Comparison of ENCODE assay signal across 29 cellular contexts in genomic region chr2:9020267-9020666, GRCh38.
"Had no signal": no experiment of that assay in that cellular context is flagged by ENCODE, and none has a peak within 500 bp of the region (broad histone marks: within the 10 kb centered on the region; RNA-seq: fewer than 3 reads in every experiment).

No MANE protein-coding gene starts in this region.

- DNase-seq: activated CD4-positive, alpha-beta memory T cell treated with anti-CD3 and anti-CD28 coated beads for 36 hours; activated CD4-positive, alpha-beta T cell treated with anti-CD3 and anti-CD28 coated beads for 36 hours; activated CD4-positive, alpha-beta T cell treated with anti-CD3 and anti-CD28 coated beads, Interleukin-2, amount 10 ng/mL, durations not matched to agents 24 days and 14 days; activated CD4-positive, CD25-positive, alpha-beta regulatory T cell; activated CD4-positive, CD25-positive, alpha-beta regulatory T cell treated with anti-CD3 and anti-CD28 coated beads, Interleukin-2, amount 50 U/mL, for 72 hours; activated CD8-positive, alpha-beta memory T cell treated with anti-CD3 and anti-CD28 coated beads, Interleukin-2, amount 10 ng/mL, durations not matched to agents 7 days and 5 days; activated CD8-positive, alpha-beta memory T cell treated with anti-CD3 and anti-CD28 coated beads, Interleukin-2, amount 50 U/mL, for 4 hours; activated CD8-positive, alpha-beta T cell treated with anti-CD3 and anti-CD28 coated beads, Interleukin-2, amount 10 ng/mL, durations not matched to agents 7 days and 5 days; activated effector memory CD4-positive, alpha-beta T cell treated with anti-CD3 and anti-CD28 coated beads, Interleukin-2, amount 50 U/mL, for 16 hours; activated naive CD4-positive, alpha-beta T cell treated with anti-CD3 and anti-CD28 coated beads, Interleukin-2, amount 10 ng/mL, durations not matched to agents 7 days and 5 days; activated naive CD8-positive, alpha-beta T cell treated with anti-CD3 and anti-CD28 coated beads, Interleukin-2, amount 10 ng/mL, durations not matched to agents 7 days and 5 days; activated T-cell treated with anti-CD3 and anti-CD28 coated beads, Interleukin-2, amount 50 U/mL, for 1 hour; activated T-cell treated with anti-CD3 and anti-CD28 coated beads, Interleukin-2, amount 50 U/mL, for 48 hours; amniotic stem cell; anterior cingulate cortex; brain microvascular endothelial cell; dorsolateral prefrontal cortex; effector memory CD4-positive, alpha-beta T cell; endodermal cell; foreskin keratinocyte; gastrocnemius medialis; heart right ventricle; T-cell; T-helper 17 cell; T1000 had no signal

- H3K4me3 ChIP-seq: coronary artery, dorsolateral prefrontal cortex, gastrocnemius medialis, heart right ventricle, hepatocyte had no signal

- H3K27ac ChIP-seq: brain microvascular endothelial cell, coronary artery, dorsolateral prefrontal cortex, foreskin keratinocyte, gastrocnemius medialis, heart right ventricle, hepatocyte had no signal

- H2AFZ ChIP-seq: hepatocyte had no signal

- H3K36me3 ChIP-seq: brain microvascular endothelial cell, gastrocnemius medialis, heart right ventricle had no signal

- H3K4me2 ChIP-seq: hepatocyte had no signal

- H3K4me1 ChIP-seq: foreskin keratinocyte, gastrocnemius medialis, heart right ventricle had no signal

- ATAC-seq: activated CD4-positive, alpha-beta T cell treated with anti-CD3 and anti-CD28 coated beads for 36 hours; activated CD8-positive, alpha-beta memory T cell treated with anti-CD3 and anti-CD28 coated beads, Interleukin-2, amount 10 ng/mL, durations not matched to agents 7 days and 5 days; activated CD8-positive, alpha-beta T cell treated with anti-CD3 and anti-CD28 coated beads, Interleukin-2, amount 10 ng/mL, durations not matched to agents 7 days and 5 days; activated naive CD4-positive, alpha-beta T cell treated with anti-CD3 and anti-CD28 coated beads, Interleukin-2, amount 50 U/mL, for 72 hours; esophagus mucosa; foreskin keratinocyte; gastrocnemius medialis; heart right ventricle; T-cell; T-helper 17 cell had no signal

- H3K27me3 ChIP-seq: brain microvascular endothelial cell, dorsolateral prefrontal cortex, foreskin keratinocyte, gastrocnemius medialis, heart right ventricle, hepatocyte had no signal

- H3K79me2 ChIP-seq: hepatocyte had no signal

- H3K9me3 ChIP-seq: gastrocnemius medialis, heart right ventricle had no signal
